In genomic region chr5:43036409-43036808, GRCh38 we compare ENCODE assay signal across 13 cellular contexts.
DNase-seq lines count a peak whose midpoint lies in the region; ATAC-seq lines count a peak whose summit lies in the region.
"Had no signal": no experiment of that assay in that cellular context is flagged by ENCODE, and none has a peak within 500 bp of the region (broad histone marks: within the 10 kb centered on the region; RNA-seq: fewer than 3 reads in every experiment).

No MANE protein-coding gene starts in this region.

- H3K27me3 Mint-ChIP-seq in activated naive CD4-positive, alpha-beta T cell treated with anti-CD3 and anti-CD28 coated beads, Interleukin-2, amount 50 U/mL, for 24 hours, result no peaks in the 10 kb centered on the region
- no peaks in the 10 kb centered on the region for H3K27me3 Mint-ChIP-seq in T-helper 2 cell treated with Interferon-gamma antibody and Interleukin-4, amounts not matched to agents 5 μg/mL and 100 μg/mL, for 36 hours (ENCODE audit: low read depth)
- no peaks in the 10 kb centered on the region for H3K27me3 Mint-ChIP-seq in stimulated activated naive B cell treated with anti-CD40 and anti-IgM and Interleukin-4, amounts not matched to agents 10 μg/mL and 1 μg/mL and 100 μg/mL, for 72 hours

- H3K4me3 ChIP-seq in effector memory CD4-positive, alpha-beta T cell (ENCODE audit: insufficient read depth, low read depth, low read length, poor library complexity, severe bottlenecking), result no peak overlapping the region

- H3K9me3 ChIP-seq in effector memory CD4-positive, alpha-beta T cell (ENCODE audit: control insufficient read depth, low read length), result no peaks in the 10 kb centered on the region

- no peaks in the 10 kb centered on the region for H3K27me3 ChIP-seq in effector memory CD4-positive, alpha-beta T cell (replicated peaks; ENCODE audit: control insufficient read depth, insufficient read depth, low read length, poor library complexity, severe bottlenecking)

- H3K4me3 Mint-ChIP-seq in activated naive CD4-positive, alpha-beta T cell treated with anti-CD3 and anti-CD28 coated beads, Interleukin-2, amount 50 U/mL, for 24 hours, result no peak overlapping the region
- peak overlapping the region; percentile 93 for H3K4me3 Mint-ChIP-seq in T-helper 2 cell treated with Interferon-gamma antibody and Interleukin-4, amounts not matched to agents 5 μg/mL and 100 μg/mL, for 36 hours
- peak overlapping the region; percentile 41 to 82 for H3K4me3 Mint-ChIP-seq in stimulated activated naive B cell treated with anti-CD40 and anti-IgM and Interleukin-4, amounts not matched to agents 10 μg/mL and 1 μg/mL and 100 μg/mL, for 72 hours

- H3K27ac ChIP-seq in effector memory CD4-positive, alpha-beta T cell (ENCODE audit: insufficient read depth, low read length, poor library complexity, severe bottlenecking), result peak overlapping the region; percentile 97

- H3K4me1 Mint-ChIP-seq in activated naive CD4-positive, alpha-beta T cell treated with anti-CD3 and anti-CD28 coated beads, Interleukin-2, amount 50 U/mL, for 24 hours, result peaks cover 44% of the 10 kb centered on the region
- peaks cover 36% of the 10 kb centered on the region for H3K4me1 Mint-ChIP-seq in T-helper 2 cell treated with Interferon-gamma antibody and Interleukin-4, amounts not matched to agents 5 μg/mL and 100 μg/mL, for 36 hours (ENCODE audit: low read depth)
- peaks cover 29 to 50% of the 10 kb centered on the region in 2 donors for H3K4me1 Mint-ChIP-seq in stimulated activated naive B cell treated with anti-CD40 and anti-IgM and Interleukin-4, amounts not matched to agents 10 μg/mL and 1 μg/mL and 100 μg/mL, for 72 hours

- H3K36me3 Mint-ChIP-seq in activated naive CD4-positive, alpha-beta T cell treated with anti-CD3 and anti-CD28 coated beads, Interleukin-2, amount 50 U/mL, for 24 hours, result no peaks in the 10 kb centered on the region
- H3K36me3 Mint-ChIP-seq in T-helper 2 cell treated with Interferon-gamma antibody and Interleukin-4, amounts not matched to agents 5 μg/mL and 100 μg/mL, for 36 hours (ENCODE audit: low read depth), result peaks cover 16% of the 10 kb centered on the region
- H3K36me3 Mint-ChIP-seq in stimulated activated naive B cell treated with anti-CD40 and anti-IgM and Interleukin-4, amounts not matched to agents 10 μg/mL and 1 μg/mL and 100 μg/mL, for 72 hours, result no peaks in the 10 kb centered on the region

- H3K9me3 Mint-ChIP-seq in activated naive CD4-positive, alpha-beta T cell treated with anti-CD3 and anti-CD28 coated beads, Interleukin-2, amount 50 U/mL, for 24 hours, result no peaks in the 10 kb centered on the region
- no peaks in the 10 kb centered on the region for H3K9me3 Mint-ChIP-seq in T-helper 2 cell treated with Interferon-gamma antibody and Interleukin-4, amounts not matched to agents 5 μg/mL and 100 μg/mL, for 36 hours
- H3K9me3 Mint-ChIP-seq in stimulated activated naive B cell treated with anti-CD40 and anti-IgM and Interleukin-4, amounts not matched to agents 10 μg/mL and 1 μg/mL and 100 μg/mL, for 72 hours, result no peaks in the 10 kb centered on the region

- DNase-seq in activated naive CD4-positive, alpha-beta T cell treated with Interleukin-2 at 50 U/mL for 16 hours, result no peak
- DNase-seq in T-helper 2 cell treated with Interferon-gamma antibody and Interleukin-4, amounts not matched to agents 5 μg/mL and 100 μg/mL, for 36 hours (ENCODE audit: low spot score), result no peak
- DNase-seq in effector memory CD4-positive, alpha-beta T cell, result no peak
- no peak for DNase-seq in stimulated activated naive B cell treated with anti-CD40 and anti-IgM and Interleukin-4, amounts not matched to agents 10 μg/mL and 1 μg/mL and 100 μg/mL, for 72 hours
- DNase-seq in SHP77 treated with DMSO at 0.1 percent for 48 hours (lab: John Stamatoyannopoulos, UW), result no peak
- no peak for DNase-seq in central memory CD4-positive, alpha-beta T cell
- DNase-seq: amygdala; DMS79; NCI-H1417 treated with DMSO at 0.1 percent for 48 hours; NCI-H510A treated with DMSO at 0.1 percent for 48 hours; stimulated activated CD8-positive, alpha-beta memory T cell treated with anti-CD3 and anti-CD28 coated beads, Interleukin-4, amount 100 ng/mL, for 48 hours had no signal

- H3K4me1 ChIP-seq in effector memory CD4-positive, alpha-beta T cell (ENCODE audit: control insufficient read depth, insufficient read depth, low read length, poor library complexity, severe bottlenecking), result peaks cover 10% of the 10 kb centered on the region

- no peak for ATAC-seq in stimulated activated naive B cell treated with anti-CD40 and anti-IgM and Interleukin-4, amounts not matched to agents 10 μg/mL and 1 μg/mL and 100 μg/mL, for 72 hours (replicated peaks)
- no peak for ATAC-seq in HG03432 (IDR thresholded peaks at IDR 0.05; ENCODE audit: unreplicated experiment)

- no peaks in the 10 kb centered on the region for H3K36me3 ChIP-seq in effector memory CD4-positive, alpha-beta T cell (ENCODE audit: control insufficient read depth, insufficient read depth, low read length)

- peak overlapping the region; percentile 35 for H3K27ac Mint-ChIP-seq in activated naive CD4-positive, alpha-beta T cell treated with anti-CD3 and anti-CD28 coated beads, Interleukin-2, amount 50 U/mL, for 24 hours
- peak overlapping the region; percentile 95 for H3K27ac Mint-ChIP-seq in T-helper 2 cell treated with Interferon-gamma antibody and Interleukin-4, amounts not matched to agents 5 μg/mL and 100 μg/mL, for 36 hours
- H3K27ac Mint-ChIP-seq in stimulated activated naive B cell treated with anti-CD40 and anti-IgM and Interleukin-4, amounts not matched to agents 10 μg/mL and 1 μg/mL and 100 μg/mL, for 72 hours, result peak overlapping the region; percentile 84

Comparison
In these comparisons a context has a peak if more than half of its experiments do, and no peak if none do; other contexts are left out.
1. H3K27ac Mint-ChIP-seq: peak in every context shown above with its lines; median percentile 95 in T-helper 2 cell treated with Interferon-gamma antibody and Interleukin-4, amounts not matched to agents 5 μg/mL and 100 μg/mL, for 36 hours; 84 in stimulated activated naive B cell treated with anti-CD40 and anti-IgM and Interleukin-4, amounts not matched to agents 10 μg/mL and 1 μg/mL and 100 μg/mL, for 72 hours; 35 in activated naive CD4-positive, alpha-beta T cell treated with anti-CD3 and anti-CD28 coated beads, Interleukin-2, amount 50 U/mL, for 24 hours.